9 cellular contexts compared by ENCODE assay signal in genomic region chr2:165563468-165564225, GRCh38.
A peak's percentile ranks its signal among the peaks of the same experiment; 100 is the strongest.
DNase-seq lines count a peak whose midpoint lies in the region; ATAC-seq, FAIRE-seq and TF ChIP-seq lines count a peak whose summit lies in the region.
"Had no signal": no experiment of that assay in that cellular context is flagged by ENCODE, and none has a peak within 500 bp of the region (broad histone marks: within the 10 kb centered on the region; RNA-seq: fewer than 3 reads in every experiment).

No MANE protein-coding gene starts in this region.

- no peaks in the 10 kb centered on the region for H3K36me3 ChIP-seq in DOHH2 (ENCODE audit: control insufficient read depth, low read length)
- H3K36me3 ChIP-seq in PC-3 (ENCODE audit: low read depth, low read length) = no peaks in the 10 kb centered on the region
- H3K36me3 ChIP-seq in keratinocyte (ENCODE audit: control insufficient read depth in 2 of 2, extremely low read depth in 1 of 2, insufficient read depth in 2 of 2, low read length in 2 of 2) = no peaks in the 10 kb centered on the region

- H3K79me2 ChIP-seq in DOHH2 (ENCODE audit: control insufficient read depth, low read length) (no peaks in the 10 kb centered on the region), PC-3 (ENCODE audit: low read length) (no peaks in the 10 kb centered on the region), keratinocyte (ENCODE audit: control insufficient read depth, insufficient read depth, low read length) (no peaks in the 10 kb centered on the region)

- H3K27ac ChIP-seq in DOHH2 (ENCODE audit: low read depth, low read length) (no peak overlapping the region), PC-3 (ENCODE audit: low read length) (no peak overlapping the region), keratinocyte (ENCODE audit: control insufficient read depth, insufficient read depth, low read length) (no peak overlapping the region)

- H3K27me3 ChIP-seq in DOHH2 (ENCODE audit: control insufficient read depth, low read length) = no peaks in the 10 kb centered on the region
- no peaks in the 10 kb centered on the region for H3K27me3 ChIP-seq in PC-3 (ENCODE audit: low read length)
- no peaks in the 10 kb centered on the region for H3K27me3 ChIP-seq in keratinocyte (ENCODE audit: control insufficient read depth, extremely low read depth, insufficient read depth, low read length)

- POLR2A ChIA-PET in PC-3 (lab: Charles Lee; ENCODE audit: unreplicated experiment) = no interaction called here

- H3F3A ChIP-seq in DOHH2 (ENCODE audit: control insufficient read depth, insufficient read depth) = peaks cover 4% of the 10 kb centered on the region; the same call in 1 of the 2 replicates
- H3F3A ChIP-seq in PC-3 (ENCODE audit: low read length, unreplicated experiment) = no peaks in the 10 kb centered on the region

- intact Hi-C loops in PC-3 (cut with micrococcal nuclease) = no loop called here

- TF ChIP-seq CTCF in DOHH2 (IDR thresholded peaks at IDR 0.05; ENCODE audit: low read depth, low read length, poor library complexity, severe bottlenecking) (peak; percentile 56), PC-3 (conservative IDR thresholded peaks at IDR 0.05; ENCODE audit: low read depth, low read length) (peak; percentile 70), keratinocyte (optimal IDR thresholded peaks at IDR 0.05 in 1 of 3, IDR thresholded peaks at IDR 0.05 in 1 of 3, conservative IDR thresholded peaks at IDR 0.05 in 1 of 3; ENCODE audit: extremely low read depth in 1 of 3, insufficient read depth in 2 of 3, low read length in 3 of 3) (peak in 2 of 3 experiments; percentile 35 to 38)

- H3K4me2 ChIP-seq in DOHH2 (ENCODE audit: low read length) (no peak overlapping the region), PC-3 (ENCODE audit: low read length) (no peak overlapping the region), keratinocyte (ENCODE audit: control insufficient read depth, extremely low read depth, insufficient read depth, low read depth, low read length) (no peak overlapping the region)

- no peak overlapping the region for H3K4me3 ChIP-seq in DOHH2 (ENCODE audit: low read length)
- no peak overlapping the region for H3K4me3 ChIP-seq in PC-3 (ENCODE audit: low read length)
- no peak overlapping the region for H3K4me3 ChIP-seq in keratinocyte (ENCODE audit: control insufficient read depth in 2 of 3, extremely low read depth in 1 of 3, insufficient read depth in 2 of 3, low read depth in 1 of 3, low read length in 3 of 3)

- no peaks in the 10 kb centered on the region for H3K9me2 ChIP-seq in DOHH2 (replicated peaks; ENCODE audit: control insufficient read depth, low read length)
- H3K9me2 ChIP-seq in PC-3 (replicated peaks; ENCODE audit: low read length) = no peaks in the 10 kb centered on the region

- H2AFZ ChIP-seq in PC-3 (ENCODE audit: low read length) = no peak overlapping the region
- no peak overlapping the region for H2AFZ ChIP-seq in keratinocyte (ENCODE audit: control insufficient read depth, low read length)

- H3K9me1 ChIP-seq in keratinocyte (ENCODE audit: control insufficient read depth, extremely low read depth, insufficient read depth, low read length) = no peaks in the 10 kb centered on the region

- FAIRE-seq in keratinocyte (lab: Jason Lieb, UNC) = no peak

- H3K9me3 ChIP-seq in DOHH2 (ENCODE audit: control insufficient read depth, insufficient read depth, low read length) = no peaks in the 10 kb centered on the region
- no peaks in the 10 kb centered on the region for H3K9me3 ChIP-seq in PC-3 (ENCODE audit: low read length)
- no peaks in the 10 kb centered on the region for H3K9me3 ChIP-seq in keratinocyte (ENCODE audit: control insufficient read depth, low read depth, low read length)

- peak; percentile 47 for DNase-seq in PC-3
- no peak for DNase-seq in keratinocyte (ENCODE audit: low read depth, low spot score)
- DNase-seq in AG08395 (ENCODE audit: low spot score) = no peak
- no peak for DNase-seq in cerebellum (ENCODE audit: low spot score)
- no peak for DNase-seq in effector CD8-positive, alpha-beta T cell (lab: John Stamatoyannopoulos, UW)
- DNase-seq: activated naive CD8-positive, alpha-beta T cell treated with anti-CD3 and anti-CD28 coated beads, Interleukin-2, amount 50 U/mL, for 24 hours had no signal

- no TSS peak for BruUV-seq in PC-3 (replicated peaks; lab: Mats Ljungman, UMichigan)

- H3K9ac ChIP-seq in PC-3 (ENCODE audit: low read length) (no peak overlapping the region), keratinocyte (ENCODE audit: control insufficient read depth, extremely low read depth, insufficient read depth, low read length) (no peak overlapping the region)

- H4K20me1 ChIP-seq in DOHH2 (ENCODE audit: control insufficient read depth, insufficient read depth, low read depth, low read length) = no peaks in the 10 kb centered on the region
- H4K20me1 ChIP-seq in PC-3 (ENCODE audit: low read length) = no peaks in the 10 kb centered on the region
- no peaks in the 10 kb centered on the region for H4K20me1 ChIP-seq in keratinocyte (ENCODE audit: control insufficient read depth, extremely low read depth, insufficient read depth, low read length)

- dilution Hi-C loops in keratinocyte (cut with MboI; ENCODE audit: extremely low pct_ligation_motif_present, low sequenced_read_pairs) = no loop called here

- CTCF ChIA-PET in PC-3 (lab: Charles Lee) = interaction anchor here (0.6 to 0.7 kb wide), 2 partner anchors 41 to 108 kb away, joined by 3 to 4 read pairs; no protein-coding TSS in a partner anchor

- H3K4me1 ChIP-seq in DOHH2 (ENCODE audit: control insufficient read depth, low read length) = peaks cover 19% of the 10 kb centered on the region
- no peaks in the 10 kb centered on the region for H3K4me1 ChIP-seq in PC-3 (ENCODE audit: insufficient read depth, low read length)
- H3K4me1 ChIP-seq in keratinocyte (ENCODE audit: control insufficient read depth, extremely low read depth, insufficient read depth, low read length) = no peaks in the 10 kb centered on the region

- ATAC-seq in GM21825 (IDR thresholded peaks at IDR 0.05; ENCODE audit: unreplicated experiment) = peak; percentile 50
- peak; percentile 63; the same call in 1 of the 2 replicates for ATAC-seq in PC-3
- no peak for ATAC-seq in HG02642 (IDR thresholded peaks at IDR 0.05; ENCODE audit: poor library complexity, unreplicated experiment)
- ATAC-seq: activated naive CD8-positive, alpha-beta T cell treated with anti-CD3 and anti-CD28 coated beads, Interleukin-2, amount 50 U/mL, for 24 hours had no signal
